ENCODE assay signal across 8 cellular contexts in genomic region chr17:58691701-58692238, GRCh38. TPM values are rescaled to one million over a fixed set of nuclear protein-coding genes. Genes with fewer than 3 reads are reported as not detected.
DNase-seq lines count a peak whose midpoint lies in the region; ATAC-seq and TF ChIP-seq lines count a peak whose summit lies in the region.

Gene TEX14 (minus strand): TSS chr17:58692045. CDS start chr17:58652001, 40,044 bp downstream.

- peak within 1 kb of the TSS; percentile 66 for H2BK5ac ChIP-seq in IMR-90 (ENCODE audit: low read depth, low read length, poor library complexity, severe bottlenecking)

- no CpG with 5 or more reads among the region's 19 CpGs for WGBS in IMR-90 (ENCODE audit: extremely low coverage in 2 of 2, insufficient read length in 1 of 2), 2 experiments

- TF ChIP-seq POLR2A in IMR-90 (IDR thresholded peaks at IDR 0.05; ENCODE audit: low read depth, low read length), result no peak
- no peak for TF ChIP-seq POLR2A in breast epithelium (IDR thresholded peaks at IDR 0.05)

- peaks cover 9 to 32% of the 10 kb centered on the region in 2 experiments for H3K79me1 ChIP-seq in IMR-90 (ENCODE audit: low read depth in 1 of 2, low read length in 2 of 2)

- H3K9me3 ChIP-seq in IMR-90 (ENCODE audit: control insufficient read depth, insufficient read depth, low read length) (no peaks in the 10 kb centered on the region; the same call in 1 of the 2 replicates), breast epithelium (no peaks in the 10 kb centered on the region), mononuclear cell (ENCODE audit: low read depth, low read length) (no peaks in the 10 kb centered on the region)

- H3K27me3 ChIP-seq in IMR-90 (ENCODE audit: control insufficient read depth, insufficient read depth, low read length) (no peaks in the 10 kb centered on the region), breast epithelium (no peaks in the 10 kb centered on the region), mononuclear cell (ENCODE audit: insufficient read depth, low read length) (no peaks in the 10 kb centered on the region)

- no TSS peak for BruUV-seq in IMR-90 (replicated peaks; lab: Mats Ljungman, UMichigan)

- peak within 1 kb of the TSS; percentile 82 for H3K56ac ChIP-seq in IMR-90 (ENCODE audit: extremely low read depth, insufficient read depth, low read length)

- no peak for TF ChIP-seq CTCF in 22Rv1 (IDR thresholded peaks at IDR 0.05)
- no peak for TF ChIP-seq CTCF in IMR-90 (conservative IDR thresholded peaks at IDR 0.05; ENCODE audit: low read depth, low read length)
- no peak for TF ChIP-seq CTCF in breast epithelium (IDR thresholded peaks at IDR 0.05)

- peaks cover 2% of the 10 kb centered on the region; the same call in 1 of the 2 replicates for H3K9me1 ChIP-seq in IMR-90 (ENCODE audit: insufficient read depth, low read length)

- peak within 1 kb of the TSS; percentile 97 for H3K14ac ChIP-seq in IMR-90 (replicated peaks; ENCODE audit: low read depth, low read length)

- peak within 1 kb of the TSS; percentile 65 for H3K9ac ChIP-seq in IMR-90 (ENCODE audit: low read depth, low read length)

- H2BK120ac ChIP-seq in IMR-90 (ENCODE audit: low read depth, low read length), result peak within 1 kb of the TSS; percentile 75

- peak within 1 kb of the TSS; percentile 96 for H4K5ac ChIP-seq in IMR-90 (ENCODE audit: low read depth, low read length)

- H3K4me3 ChIP-seq in IMR-90 (ENCODE audit: insufficient read depth, low read depth, low read length) (peak within 1 kb of the TSS; percentile 93), breast epithelium (peak within 1 kb of the TSS; percentile 54 to 79 (median 71)), mononuclear cell (ENCODE audit: low read length) (peak within 1 kb of the TSS; percentile 60)

- DNase-seq in IMR-90, result no peak
- no peak for DNase-seq in breast epithelium (ENCODE audit: low spot score in 2 of 2)
- DNase-seq in NCI-H1436 (lab: John Stamatoyannopoulos, UW), result no peak
- DNase-seq in DMS153 (lab: John Stamatoyannopoulos, UW), result no peak

- no peak within 1 kb of the TSS; the same call in 1 of the 2 replicates for H2BK20ac ChIP-seq in IMR-90 (ENCODE audit: low read depth, low read length)

- peak within 1 kb of the TSS; percentile 91 for H4K91ac ChIP-seq in IMR-90 (ENCODE audit: insufficient read depth, low read depth, low read length)

- H3K27ac ChIP-seq in 22Rv1 (peak within 1 kb of the TSS; percentile 88), IMR-90 (ENCODE audit: insufficient read depth, low read length) (peak within 1 kb of the TSS; percentile 67), breast epithelium (peak within 1 kb of the TSS; percentile 87 to 91)

- dilution Hi-C loops in IMR-90 (cut with HindIII; ENCODE audit: low sequenced_read_pairs, unreplicated experiment), result no loop called here

- intact Hi-C loops in IMR-90 (cut with micrococcal nuclease) (loop anchor here (1.0 to 5.0 kb wide), 3 partner anchors 59 to 173 kb away; no protein-coding TSS in a partner anchor), breast epithelium (cut with DNase I; ENCODE audit: low total_unique reads) (no loop called here)

- POLR2A ChIA-PET in IMR-90 (lab: Charles Lee; ENCODE audit: unreplicated experiment), result interaction anchor here (0.5 kb wide), 1 partner anchor 32 kb away, joined by 3 read pairs; no protein-coding TSS in a partner anchor

- peak within 1 kb of the TSS; percentile 95 for H3K4ac ChIP-seq in IMR-90 (ENCODE audit: low read depth, low read length)

- CTCF ChIA-PET in IMR-90 (lab: Yijun Ruan, JAX), result interaction anchor here (0.5 to 1.0 kb wide), 3 partner anchors 19 to 1007 kb away, joined by 3 to 4 read pairs (median 3); no protein-coding TSS in a partner anchor

- H3K36me3 ChIP-seq in IMR-90 (ENCODE audit: control insufficient read depth, insufficient read depth, low read length) (no peaks in the 10 kb centered on the region), breast epithelium (no peaks in the 10 kb centered on the region)

- peak within 1 kb of the TSS; percentile 85 for H3K23ac ChIP-seq in IMR-90 (ENCODE audit: low read depth, low read length)

- peak within 1 kb of the TSS; percentile 53 for H3K18ac ChIP-seq in IMR-90 (ENCODE audit: low read depth, low read length)

- peak within 1 kb of the TSS; percentile 63; the same call in 1 of the 3 replicates for H2BK15ac ChIP-seq in IMR-90 (ENCODE audit: low read depth, low read length)

- H2AK5ac ChIP-seq in IMR-90 (ENCODE audit: low read depth, low read length), result peak within 1 kb of the TSS; percentile 89

- H2AK9ac ChIP-seq in IMR-90 (replicated peaks; ENCODE audit: low read depth, low read length, poor library complexity), result peak within 1 kb of the TSS; percentile 71

- ATAC-seq in IMR-90 (ENCODE audit: low read depth), result no peak
- ATAC-seq in HG03439 (IDR thresholded peaks at IDR 0.05; ENCODE audit: unreplicated experiment), result no peak
- ATAC-seq in HG02884 (IDR thresholded peaks at IDR 0.05; ENCODE audit: unreplicated experiment), result no peak

- peak within 1 kb of the TSS; percentile 78 for H3K4me2 ChIP-seq in IMR-90 (ENCODE audit: low read depth, low read length)

- H4K20me1 ChIP-seq in IMR-90 (ENCODE audit: insufficient read depth, low read length), result no peaks in the 10 kb centered on the region

- TF ChIP-seq RAD21 in IMR-90 (IDR thresholded peaks at IDR 0.05; ENCODE audit: low read length), result no peak

- peak within 1 kb of the TSS; percentile 99 for H2AFZ ChIP-seq in IMR-90 (replicated peaks; ENCODE audit: low read length, poor library complexity)

- in situ Hi-C loops in IMR-90 (cut with MboI; ENCODE audit: low sequenced_read_pairs), result no loop called here

- peak within 1 kb of the TSS; percentile 100 for H4K8ac ChIP-seq in IMR-90 (ENCODE audit: low read depth in 2 of 2, low read length in 2 of 2)

- H3K4me1 ChIP-seq in IMR-90 (ENCODE audit: control insufficient read depth, insufficient read depth, low read length) (peaks cover 3% of the 10 kb centered on the region), breast epithelium (no peaks in the 10 kb centered on the region), mononuclear cell (ENCODE audit: insufficient read depth, low read length) (peaks cover 18% of the 10 kb centered on the region)

TF ChIP-seq in IMR-90, 13 proteins besides CTCF, POLR2A, EP300 and RAD21:
- TF ChIP-seq MAZ (IDR thresholded peaks at IDR 0.05; ENCODE audit: borderline replicate concordance, low read depth, low read length), result no peak
- no peak for TF ChIP-seq RFX5 (IDR thresholded peaks at IDR 0.05; ENCODE audit: low read depth, low read length)
- no peak for TF ChIP-seq MXI1 (IDR thresholded peaks at IDR 0.05; ENCODE audit: borderline replicate concordance, low read depth, low read length)

RNA-seq across cellular contexts. Expression of gene TEX14, which starts in this region (rescaled TPM):
- total RNA-seq in IMR-90 (2012; rRNA removed) (not detected in 2 replicates), breast epithelium (under 1 TPM; 0.16 to 0.33 (median 0.29) TPM), mononuclear cell (0.31 TPM)
- not detected in 2 replicates for polyA plus RNA-seq in IMR-90 (2012; rRNA removed)
- not detected in 2 replicates for polyA plus RNA-seq in IMR-90 (2012; cell fraction: cytosol; rRNA removed)
- polyA plus RNA-seq in IMR-90 (2012; cell fraction: nucleus; rRNA removed; ENCODE audit: low replicate concordance), result 0.01 and 0.02 TPM in 2 replicates
